Comparison of ENCODE assay signal across 9 cellular contexts in the genomic region with DNA sequence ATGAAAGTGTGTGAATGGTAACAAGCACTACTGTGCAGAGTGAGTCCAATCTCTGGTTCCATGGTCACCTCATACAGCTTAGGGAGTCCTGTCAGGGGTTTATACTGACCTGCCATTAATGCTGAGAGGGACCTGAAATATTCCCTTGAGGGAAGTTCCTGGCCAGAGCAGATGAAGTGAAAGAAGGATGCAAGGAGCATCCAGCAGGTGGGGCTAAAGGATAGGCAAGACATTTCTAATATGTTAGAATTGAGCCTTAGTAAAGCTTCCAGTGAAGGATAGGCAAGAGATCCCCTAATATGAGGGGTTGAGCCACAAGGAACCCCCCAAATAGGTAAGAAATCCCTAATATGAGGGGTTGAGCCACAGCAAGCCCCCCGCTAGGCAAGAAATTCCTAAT. TPM values are rescaled to one million over a fixed set of nuclear protein-coding genes. Genes with fewer than 3 reads are reported as not detected.
DNase-seq lines count a peak whose midpoint lies in the region; ATAC-seq, FAIRE-seq and TF ChIP-seq lines count a peak whose summit lies in the region.
"Had no signal": no experiment of that assay in that cellular context is flagged by ENCODE, and none has a peak within 500 bp of the region (broad histone marks: within the 10 kb centered on the region; RNA-seq: fewer than 3 reads in every experiment).

No MANE protein-coding gene starts in this region.

- no peaks in the 10 kb centered on the region for H3K27me3 Mint-ChIP-seq in activated T-helper 17 cell treated with anti-CD3 and anti-CD28 coated beads, Interleukin-2, amount 50 U/mL, for 72 hours
- H3K27me3 Mint-ChIP-seq in stimulated activated naive B cell treated with anti-CD40 and anti-IgM and Interleukin-4, amounts not matched to agents 10 μg/mL and 1 μg/mL and 100 μg/mL, for 72 hours = peaks cover 0 to 6% of the 10 kb centered on the region in 2 donors
- H3K27me3 Mint-ChIP-seq: activated CD4-positive, alpha-beta memory T cell treated with anti-CD3 and anti-CD28 coated beads, Interleukin-2, amount 10 ng/mL, durations not matched to agents 7 days and 5 days had no signal

- no peak for ATAC-seq in activated T-helper 17 cell treated with anti-CD3 and anti-CD28 coated beads, Interleukin-2, amount 50 U/mL, for 72 hours (replicated peaks)
- ATAC-seq in stimulated activated naive B cell treated with anti-CD40 and anti-IgM and Interleukin-4, amounts not matched to agents 10 μg/mL and 1 μg/mL and 100 μg/mL, for 72 hours (replicated peaks) = no peak

- H3K36me3 Mint-ChIP-seq in activated T-helper 17 cell treated with anti-CD3 and anti-CD28 coated beads, Interleukin-2, amount 50 U/mL, for 72 hours (ENCODE audit: low read depth) = no peaks in the 10 kb centered on the region
- peaks cover 44 to 47% of the 10 kb centered on the region in 2 donors for H3K36me3 Mint-ChIP-seq in stimulated activated naive B cell treated with anti-CD40 and anti-IgM and Interleukin-4, amounts not matched to agents 10 μg/mL and 1 μg/mL and 100 μg/mL, for 72 hours

- peak; percentile 8 for DNase-seq in stimulated activated CD4-positive, alpha-beta T cell treated with anti-CD3 and anti-CD28 coated beads, Interleukin-15, amount 100 ng/mL, for 24 hours
- no peak for DNase-seq in stimulated activated CD4-positive, alpha-beta T cell treated with anti-CD3 and anti-CD28 coated beads, Interleukin-4, amount 100 ng/mL, for 4 hours
- DNase-seq in RPMI8226 = peak; percentile 37
- peak; percentile 16 for DNase-seq in globus pallidus (ENCODE audit: low spot score)
- DNase-seq in GM12891 (ENCODE audit: insufficient read length, low spot score) = no peak
- DNase-seq in stimulated activated naive B cell treated with anti-CD40 and anti-IgM and Interleukin-4, amounts not matched to agents 10 μg/mL and 1 μg/mL and 100 μg/mL, for 72 hours = no peak
- DNase-seq in activated T-cell treated with anti-CD3 and anti-CD28 coated beads, Interleukin-2, amount 50 U/mL, for 48 hours = no peak
- DNase-seq: activated CD4-positive, alpha-beta memory T cell treated with anti-CD3 and anti-CD28 coated beads, Interleukin-2, amount 10 ng/mL, durations not matched to agents 7 days and 5 days had no signal

- no peak for FAIRE-seq in GM12891 (lab: Jason Lieb, UNC)

- no peak for TF ChIP-seq POLR2A in GM12891 (IDR thresholded peaks at IDR 0.05; ENCODE audit: low read depth, low read length)

- H3K27ac Mint-ChIP-seq in activated T-helper 17 cell treated with anti-CD3 and anti-CD28 coated beads, Interleukin-2, amount 50 U/mL, for 72 hours = no peak overlapping the region
- no peak overlapping the region for H3K27ac Mint-ChIP-seq in stimulated activated naive B cell treated with anti-CD40 and anti-IgM and Interleukin-4, amounts not matched to agents 10 μg/mL and 1 μg/mL and 100 μg/mL, for 72 hours
- H3K27ac Mint-ChIP-seq: activated CD4-positive, alpha-beta memory T cell treated with anti-CD3 and anti-CD28 coated beads, Interleukin-2, amount 10 ng/mL, durations not matched to agents 7 days and 5 days had no signal

- no peak overlapping the region for H3K4me3 Mint-ChIP-seq in activated T-helper 17 cell treated with anti-CD3 and anti-CD28 coated beads, Interleukin-2, amount 50 U/mL, for 72 hours
- H3K4me3 Mint-ChIP-seq in stimulated activated naive B cell treated with anti-CD40 and anti-IgM and Interleukin-4, amounts not matched to agents 10 μg/mL and 1 μg/mL and 100 μg/mL, for 72 hours = no peak overlapping the region
- H3K4me3 Mint-ChIP-seq: activated CD4-positive, alpha-beta memory T cell treated with anti-CD3 and anti-CD28 coated beads, Interleukin-2, amount 10 ng/mL, durations not matched to agents 7 days and 5 days had no signal

- peaks cover 15% of the 10 kb centered on the region for H3K9me3 Mint-ChIP-seq in activated T-helper 17 cell treated with anti-CD3 and anti-CD28 coated beads, Interleukin-2, amount 50 U/mL, for 72 hours
- H3K9me3 Mint-ChIP-seq in stimulated activated naive B cell treated with anti-CD40 and anti-IgM and Interleukin-4, amounts not matched to agents 10 μg/mL and 1 μg/mL and 100 μg/mL, for 72 hours = peaks cover 35 to 42% of the 10 kb centered on the region in 2 donors

- H3K4me1 Mint-ChIP-seq in activated T-helper 17 cell treated with anti-CD3 and anti-CD28 coated beads, Interleukin-2, amount 50 U/mL, for 72 hours = no peaks in the 10 kb centered on the region
- no peaks in the 10 kb centered on the region for H3K4me1 Mint-ChIP-seq in stimulated activated naive B cell treated with anti-CD40 and anti-IgM and Interleukin-4, amounts not matched to agents 10 μg/mL and 1 μg/mL and 100 μg/mL, for 72 hours
- H3K4me1 Mint-ChIP-seq: activated CD4-positive, alpha-beta memory T cell treated with anti-CD3 and anti-CD28 coated beads, Interleukin-2, amount 10 ng/mL, durations not matched to agents 7 days and 5 days had no signal

TF ChIP-seq in GM12891, 5 proteins besides CTCF, POLR2A, EP300 and RAD21:
- TF ChIP-seq PAX5 (IDR thresholded peaks at IDR 0.05; ENCODE audit: insufficient read depth, low read length, severe bottlenecking) = no peak

RNA-seq across cellular contexts. Expression of a gene that starts 25.5 kb away (rescaled TPM):
- total RNA-seq in activated T-helper 17 cell treated with anti-CD3 and anti-CD28 coated beads, Interleukin-2, amount 50 U/mL, for 72 hours = 1 to 10 TPM; 5.9 to 8.3 TPM
- 4.0 TPM for polyA plus RNA-seq in GM12891 (2012; ENCODE audit: low read depth, missing spikeins)

RNA-seq across cellular contexts. Expression of a gene that starts 55.5 kb away (rescaled TPM):
- under 1 TPM; 0.19 to 0.52 TPM for total RNA-seq in activated T-helper 17 cell treated with anti-CD3 and anti-CD28 coated beads, Interleukin-2, amount 50 U/mL, for 72 hours
- polyA plus RNA-seq in GM12891 (2012; ENCODE audit: low read depth, missing spikeins) = 0.04 TPM

RNA-seq across cellular contexts. Expression of a gene that starts 57.3 kb away (rescaled TPM):
- 1 to 10 TPM; 7.8 to 8.1 TPM for total RNA-seq in activated T-helper 17 cell treated with anti-CD3 and anti-CD28 coated beads, Interleukin-2, amount 50 U/mL, for 72 hours
- polyA plus RNA-seq in GM12891 (2012; ENCODE audit: low read depth, missing spikeins) = 7.9 TPM

Comparison
In these comparisons a context has a peak if more than half of its experiments do, and no peak if none do; other contexts are left out.
1. DNase-seq: peak in stimulated activated CD4-positive, alpha-beta T cell treated with anti-CD3 and anti-CD28 coated beads, Interleukin-15, amount 100 ng/mL, for 24 hours (single experiment), RPMI8226 (single experiment) and globus pallidus (single experiment); none in stimulated activated CD4-positive, alpha-beta T cell treated with anti-CD3 and anti-CD28 coated beads, Interleukin-4, amount 100 ng/mL, for 4 hours (0 of 2), GM12891 (single experiment), stimulated activated naive B cell treated with anti-CD40 and anti-IgM and Interleukin-4, amounts not matched to agents 10 μg/mL and 1 μg/mL and 100 μg/mL, for 72 hours (single experiment) and activated T-cell treated with anti-CD3 and anti-CD28 coated beads, Interleukin-2, amount 50 U/mL, for 48 hours (0 of 2).